ENCODE assay signal across 8 cellular contexts in genomic region chr16:4307215-4308037, GRCh38. TPM values are rescaled to one million over a fixed set of nuclear protein-coding genes. Genes with fewer than 3 reads are reported as not detected.
A peak's percentile ranks its signal among the peaks of the same experiment; 100 is the strongest.
DNase-seq lines count a peak whose midpoint lies in the region; ATAC-seq, FAIRE-seq and TF ChIP-seq lines count a peak whose summit lies in the region.

No MANE protein-coding gene starts in this region.

- no peaks in the 10 kb centered on the region for H4K20me1 ChIP-seq in HepG2 (ENCODE audit: insufficient read depth, low read length)

- intact Hi-C loops in HepG2 (cut with micrococcal nuclease; ENCODE audit: unreplicated experiment): loop anchor here (5.0 kb wide), 1 partner anchor 35 kb away; the partner anchor contains the start of gene TFAP4

- peak overlapping the region; percentile 69 for H3K4me2 ChIP-seq in HepG2 (ENCODE audit: low read depth, low read length)

- H3K36me3 ChIP-seq in ACC112 (ENCODE audit: insufficient read depth, low read length) (peaks cover 5% of the 10 kb centered on the region; the same call in 1 of the 2 replicates), HepG2 (replicated peaks in 1 of 2; ENCODE audit: control insufficient read depth in 1 of 2, insufficient read depth in 2 of 2, low read length in 2 of 2) (no peaks in the 10 kb centered on the region)

- no peaks in the 10 kb centered on the region for H3K9me3 ChIP-seq in HepG2 (ENCODE audit: low read length)

- no peak for TF ChIP-seq RAD21 in HepG2 (CRISPR knock-in tag; IDR thresholded peaks at IDR 0.05)

- in situ Hi-C loops in HepG2 (cut with HindIII; ENCODE audit: extremely low pct_ligation_motif_present, low pct_unique_long_range_greater_than_20kb): no loop called here

- TF ChIP-seq POLR2A in HepG2 (IDR thresholded peaks at IDR 0.05; ENCODE audit: insufficient read depth in 1 of 2, low read depth in 2 of 2, low read length in 2 of 2): peak in 1 of 2 experiments; percentile 56; a peak in 1 of 4 replicates

- DNase-seq in NCI-H510A treated with DMSO at 0.1 percent for 48 hours (lab: John Stamatoyannopoulos, UW) (peak; percentile 67), dedifferentiated amniotic fluid mesenchymal stem cell (ENCODE audit: extremely low spot score) (peak; percentile 90), HepG2 (ENCODE audit: low spot score) (peak; percentile 80)
- peak; percentile 96 for DNase-seq in activated CD4-positive, alpha-beta T cell treated with anti-CD3 and anti-CD28 coated beads for 48 hours
- DNase-seq in stimulated activated CD4-positive, alpha-beta T cell treated with anti-CD3 and anti-CD28 coated beads, Interleukin-2, amount 100 ng/mL, for 48 hours: peak; percentile 89 to 92

- 59% methylated on average over 23 of the region's 68 CpGs for WGBS in HepG2 (ENCODE audit: low lambda C conversion rate)

- H3K79me2 ChIP-seq in ACC112 (ENCODE audit: control insufficient read depth, insufficient read depth, low read length, unreplicated experiment) (peaks cover 13% of the 10 kb centered on the region), HepG2 (ENCODE audit: insufficient read depth, low read length) (peaks cover 5% of the 10 kb centered on the region)

- 0 out of 2 replicates have a peak, but pooled peaks have one; percentile 11 for TF ChIP-seq CTCF in HepG2 (CRISPR knock-in tag; IDR thresholded peaks at IDR 0.05)

- no TSS peak for BruUV-seq in HepG2 (replicated peaks; lab: Mats Ljungman, UMichigan)

- ATAC-seq in GM18870 (IDR thresholded peaks at IDR 0.05; ENCODE audit: unreplicated experiment) (peak; percentile 79), HG03103 (IDR thresholded peaks at IDR 0.05; ENCODE audit: low read depth, unreplicated experiment) (peak; percentile 82), HepG2 (peak; percentile 71)

- no peak for FAIRE-seq in HepG2 (lab: Jason Lieb, UNC)

- peak overlapping the region; percentile 81 for H3K4me3 ChIP-seq in ACC112 (ENCODE audit: low read depth, low read length)
- peak overlapping the region; percentile 62 to 73 (median 65); a peak in 5 of 6 replicates for H3K4me3 ChIP-seq in HepG2 (replicated peaks in 1 of 3; ENCODE audit: insufficient read depth in 1 of 3, low read depth in 2 of 3, low read length in 3 of 3)

- CTCF ChIA-PET in HepG2 (lab: Yijun Ruan, JAX; ENCODE audit: low intra/inter-chr PET ratio, low total read pairs): no interaction called here

- H3K27me3 ChIP-seq in ACC112 (ENCODE audit: insufficient read depth, low read length): no peaks in the 10 kb centered on the region
- H3K27me3 ChIP-seq in HepG2 (ENCODE audit: control insufficient read depth in 1 of 2, insufficient read depth in 2 of 2, low read length in 2 of 2): peaks cover 0 to 9% of the 10 kb centered on the region in 2 experiments; a peak in 2 of 5 replicates

- TF ChIP-seq EP300 in HepG2 (IDR thresholded peaks at IDR 0.05; ENCODE audit: low read depth in 2 of 2, low read length in 2 of 2): peak in 1 of 2 experiments; percentile 34; a peak in 1 of 4 replicates
- TF ChIP-seq EP300 in HepG2 (CRISPR knock-in tag; IDR thresholded peaks at IDR 0.05; ENCODE audit: borderline replicate concordance): no peak

- peak overlapping the region; percentile 67 for H3K27ac ChIP-seq in ACC112 (ENCODE audit: low read depth, low read length)
- peak overlapping the region; percentile 42 for H3K27ac ChIP-seq in HepG2 (ENCODE audit: extremely low read length, insufficient read depth, low read length)

- H3K4me1 ChIP-seq in ACC112 (ENCODE audit: control insufficient read depth, insufficient read depth, low read length, unreplicated experiment) (peaks cover 6% of the 10 kb centered on the region), HepG2 (ENCODE audit: insufficient read depth, low read length) (peaks cover 47% of the 10 kb centered on the region)

- peak overlapping the region; percentile 39 for H2AFZ ChIP-seq in ACC112 (ENCODE audit: low read length, unreplicated experiment)
- H2AFZ ChIP-seq in HepG2 (ENCODE audit: low read length): no peak overlapping the region

- POLR2A ChIA-PET in HepG2 (lab: Yijun Ruan, JAX): interaction anchor here (0.6 to 2.5 kb wide), 9 partner anchors 10 to 53 kb away, joined by 3 to 8 read pairs (median 5); partner anchors contain the start of genes PAM16 and TFAP4

- peak overlapping the region; percentile 57 for H3K9ac ChIP-seq in HepG2 (ENCODE audit: insufficient read depth, low read depth, low read length)

TF ChIP-seq in HepG2, 621 proteins besides CTCF, POLR2A, EP300 and RAD21 (continues in another document):
- TF ChIP-seq SKI (IDR thresholded peaks at IDR 0.05; ENCODE audit: partially characterized antibody): peak; percentile 41
- TF ChIP-seq ZNF337 (CRISPR knock-in tag; IDR thresholded peaks at IDR 0.05; ENCODE audit: borderline replicate concordance, low read depth): no peak

RNA-seq across cellular contexts. Expression of gene GLIS2, which starts 8.4 kb away (rescaled TPM):
- 0.24 and 0.29 TPM in 2 replicates for total RNA-seq in HepG2 (2016; rRNA removed; fragmentation: Illumina TruSeq; extraction: Trizol)
- 1.0 and 1.1 TPM in 2 replicates for total RNA-seq in HepG2 (2016; cell fraction: cytosol; rRNA removed; fragmentation: Illumina TruSeq; extraction: Trizol; ENCODE audit: low read depth)
- 0.18 and 0.30 TPM in 2 replicates for total RNA-seq in HepG2 (2016; cell fraction: insoluble cytoplasmic fraction; rRNA removed; fragmentation: Illumina TruSeq; extraction: Trizol)
- 0.59 and 0.65 TPM in 2 replicates for total RNA-seq in HepG2 (2016; cell fraction: membrane; rRNA removed; fragmentation: Illumina TruSeq; extraction: Trizol)
- 0.34 and 0.63 TPM in 2 replicates for total RNA-seq in HepG2 (2016; cell fraction: nucleus; rRNA removed; fragmentation: Illumina TruSeq; extraction: Trizol)
- polyA plus RNA-seq in HepG2 (2011; rRNA removed): 0.28 and 0.39 TPM in 2 replicates
- 0.17 and 0.18 TPM in 2 replicates for polyA plus RNA-seq in HepG2 (2011; cell fraction: cytosol; rRNA removed)
- 1.1 and 1.3 TPM in 2 replicates for polyA plus RNA-seq in HepG2 (2011; cell fraction: nucleus; rRNA removed)
- 0.91 and 2.0 TPM in 2 replicates for polyA plus RNA-seq in HepG2 (2012)
- polyA plus RNA-seq in HepG2 (2016; cell fraction: cytosol; fragmentation: Illumina TruSeq; extraction: Trizol; ENCODE audit: low read depth): 0.27 and 0.43 TPM in 2 replicates
- 0.70 and 0.86 TPM in 2 replicates for polyA plus RNA-seq in HepG2 (2016; cell fraction: insoluble cytoplasmic fraction; fragmentation: Illumina TruSeq; extraction: Trizol; ENCODE audit: low read depth)
- 1.3 and 1.4 TPM in 2 replicates for polyA plus RNA-seq in HepG2 (2016; cell fraction: membrane; fragmentation: Illumina TruSeq; extraction: Trizol; ENCODE audit: low read depth)
- 1.6 and 1.8 TPM in 2 replicates for polyA plus RNA-seq in HepG2 (2016; cell fraction: nucleus; fragmentation: Illumina TruSeq; extraction: Trizol; ENCODE audit: insufficient read depth, low read depth)
- polyA minus RNA-seq in HepG2 (2011; rRNA and poly(A)+ RNA removed; ENCODE audit: low replicate concordance): 0.44 and 3.2 TPM in 2 replicates
- 0.18 and 0.99 TPM in 2 replicates for polyA minus RNA-seq in HepG2 (2011; cell fraction: cytosol; rRNA and poly(A)+ RNA removed)
- polyA minus RNA-seq in HepG2 (2011; cell fraction: nucleus; rRNA and poly(A)+ RNA removed): 0.25 and 0.52 TPM in 2 replicates

RNA-seq across cellular contexts. Expression of gene TFAP4, which starts 34.6 kb away (rescaled TPM):
- total RNA-seq in HepG2 (2016; rRNA removed; fragmentation: Illumina TruSeq; extraction: Trizol): 10.4 and 12.2 TPM in 2 replicates
- total RNA-seq in HepG2 (2016; cell fraction: cytosol; rRNA removed; fragmentation: Illumina TruSeq; extraction: Trizol; ENCODE audit: low read depth): 22.0 and 26.0 TPM in 2 replicates
- total RNA-seq in HepG2 (2016; cell fraction: insoluble cytoplasmic fraction; rRNA removed; fragmentation: Illumina TruSeq; extraction: Trizol): 8.6 and 13.4 TPM in 2 replicates
- 16.4 and 17.5 TPM in 2 replicates for total RNA-seq in HepG2 (2016; cell fraction: membrane; rRNA removed; fragmentation: Illumina TruSeq; extraction: Trizol)
- total RNA-seq in HepG2 (2016; cell fraction: nucleus; rRNA removed; fragmentation: Illumina TruSeq; extraction: Trizol): 6.4 and 7.5 TPM in 2 replicates
- polyA plus RNA-seq in HepG2 (2011; rRNA removed): 13.0 and 15.6 TPM in 2 replicates
- polyA plus RNA-seq in HepG2 (2011; cell fraction: cytosol; rRNA removed): 4.7 and 8.9 TPM in 2 replicates
- 12.3 and 16.1 TPM in 2 replicates for polyA plus RNA-seq in HepG2 (2011; cell fraction: nucleus; rRNA removed)
- polyA plus RNA-seq in HepG2 (2012): 9.9 and 12.9 TPM in 2 replicates
- 4.9 and 5.3 TPM in 2 replicates for polyA plus RNA-seq in HepG2 (2016; cell fraction: cytosol; fragmentation: Illumina TruSeq; extraction: Trizol; ENCODE audit: low read depth)
- polyA plus RNA-seq in HepG2 (2016; cell fraction: insoluble cytoplasmic fraction; fragmentation: Illumina TruSeq; extraction: Trizol; ENCODE audit: low read depth): 13.4 and 17.4 TPM in 2 replicates
- 7.5 and 7.9 TPM in 2 replicates for polyA plus RNA-seq in HepG2 (2016; cell fraction: membrane; fragmentation: Illumina TruSeq; extraction: Trizol; ENCODE audit: low read depth)
- polyA plus RNA-seq in HepG2 (2016; cell fraction: nucleus; fragmentation: Illumina TruSeq; extraction: Trizol; ENCODE audit: insufficient read depth, low read depth): 20.3 and 24.4 TPM in 2 replicates
- polyA minus RNA-seq in HepG2 (2011; rRNA and poly(A)+ RNA removed; ENCODE audit: low replicate concordance): 36.2 and 88.6 TPM in 2 replicates
- polyA minus RNA-seq in HepG2 (2011; cell fraction: cytosol; rRNA and poly(A)+ RNA removed): 18.4 and 24.2 TPM in 2 replicates
- polyA minus RNA-seq in HepG2 (2011; cell fraction: nucleus; rRNA and poly(A)+ RNA removed): 6.2 and 8.5 TPM in 2 replicates

RNA-seq across cellular contexts. Expression of gene PAM16, which starts 43.7 kb away (rescaled TPM):
- 39.5 and 51.8 TPM in 2 replicates for total RNA-seq in HepG2 (2016; rRNA removed; fragmentation: Illumina TruSeq; extraction: Trizol)
- total RNA-seq in HepG2 (2016; cell fraction: cytosol; rRNA removed; fragmentation: Illumina TruSeq; extraction: Trizol; ENCODE audit: low read depth): 62.7 and 78.9 TPM in 2 replicates
- 44.0 and 55.1 TPM in 2 replicates for total RNA-seq in HepG2 (2016; cell fraction: insoluble cytoplasmic fraction; rRNA removed; fragmentation: Illumina TruSeq; extraction: Trizol)
- total RNA-seq in HepG2 (2016; cell fraction: membrane; rRNA removed; fragmentation: Illumina TruSeq; extraction: Trizol): 48.0 and 59.1 TPM in 2 replicates
- 21.8 and 30.9 TPM in 2 replicates for total RNA-seq in HepG2 (2016; cell fraction: nucleus; rRNA removed; fragmentation: Illumina TruSeq; extraction: Trizol)
- 51.5 and 64.5 TPM in 2 replicates for polyA plus RNA-seq in HepG2 (2011; rRNA removed)
- 79.1 and 106 TPM in 2 replicates for polyA plus RNA-seq in HepG2 (2011; cell fraction: cytosol; rRNA removed)
- polyA plus RNA-seq in HepG2 (2011; cell fraction: nucleus; rRNA removed): 59.7 and 63.8 TPM in 2 replicates
- polyA plus RNA-seq in HepG2 (2012): 28.9 and 43.2 TPM in 2 replicates
- polyA plus RNA-seq in HepG2 (2016; cell fraction: cytosol; fragmentation: Illumina TruSeq; extraction: Trizol; ENCODE audit: low read depth): 51.5 and 69.1 TPM in 2 replicates
- polyA plus RNA-seq in HepG2 (2016; cell fraction: insoluble cytoplasmic fraction; fragmentation: Illumina TruSeq; extraction: Trizol; ENCODE audit: low read depth): 31.2 and 31.7 TPM in 2 replicates
- polyA plus RNA-seq in HepG2 (2016; cell fraction: membrane; fragmentation: Illumina TruSeq; extraction: Trizol; ENCODE audit: low read depth): 35.5 and 47.0 TPM in 2 replicates
- 70.3 and 85.7 TPM in 2 replicates for polyA plus RNA-seq in HepG2 (2016; cell fraction: nucleus; fragmentation: Illumina TruSeq; extraction: Trizol; ENCODE audit: insufficient read depth, low read depth)
- polyA minus RNA-seq in HepG2 (2011; rRNA and poly(A)+ RNA removed; ENCODE audit: low replicate concordance): 22.9 and 24.5 TPM in 2 replicates
- polyA minus RNA-seq in HepG2 (2011; cell fraction: cytosol; rRNA and poly(A)+ RNA removed): 13.2 and 17.4 TPM in 2 replicates
- 12.3 and 12.9 TPM in 2 replicates for polyA minus RNA-seq in HepG2 (2011; cell fraction: nucleus; rRNA and poly(A)+ RNA removed)

Comparison
In these comparisons a context has a peak if more than half of its experiments do, and no peak if none do; other contexts are left out.
1. Peak in every context shown above with its lines: DNase-seq, ATAC-seq, H3K4me3 ChIP-seq and H3K27ac ChIP-seq.